In genomic region chr11:66693356-66694055, GRCh38 we compare ENCODE assay signal across 1 cellular context.
TF ChIP-seq lines count a peak whose summit lies in the region.

No MANE protein-coding gene starts in this region.

TF ChIP-seq in K562, 482 proteins besides CTCF, POLR2A, EP300 and RAD21:
- TF ChIP-seq RBFOX2 (IDR thresholded peaks at IDR 0.05; ENCODE audit: low read depth, low read length): peak; percentile 25; the same call in 1 of the 2 replicates
- no peak for TF ChIP-seq NFRKB (IDR thresholded peaks at IDR 0.05; ENCODE audit: low read depth)
- peak; percentile 38 for TF ChIP-seq RBM22 (IDR thresholded peaks at IDR 0.05; ENCODE audit: low read depth, low read length, poor library complexity, severe bottlenecking)
- no peak for TF ChIP-seq SIN3B (IDR thresholded peaks at IDR 0.05; ENCODE audit: low read depth)
